Comparison of ENCODE assay signal across 10 cellular contexts in genomic region chr11:131910491-131911387, GRCh38.
DNase-seq lines count a peak whose midpoint lies in the region; ATAC-seq and TF ChIP-seq lines count a peak whose summit lies in the region.
"Had no signal": no experiment of that assay in that cellular context is flagged by ENCODE, and none has a peak within 500 bp of the region (broad histone marks: within the 10 kb centered on the region; RNA-seq: fewer than 3 reads in every experiment).

No MANE protein-coding gene starts in this region.

- no peaks in the 10 kb centered on the region for H3K27me3 ChIP-seq in Peyer's patch
- H3K27me3 ChIP-seq in rectal smooth muscle tissue (ENCODE audit: control insufficient read depth, insufficient read depth, low read length): no peaks in the 10 kb centered on the region

- no peak for ATAC-seq in GM21619 (IDR thresholded peaks at IDR 0.05; ENCODE audit: unreplicated experiment)

- H3K4me3 ChIP-seq in Peyer's patch (peak overlapping the region; percentile 9 to 48 (median 30)), rectal smooth muscle tissue (ENCODE audit: low read length) (peak overlapping the region; percentile 70)

- TF ChIP-seq CTCF in GM13976 (IDR thresholded peaks at IDR 0.05; ENCODE audit: borderline replicate concordance, control extremely low read depth, extremely low read depth, insufficient read depth, missing control alignments): no peak
- no peak for TF ChIP-seq CTCF in Peyer's patch (IDR thresholded peaks at IDR 0.05)

- intact Hi-C loops in posterior vena cava (cut with DNase I): loop anchor here in 1 of 2 donors (2.0 kb wide), 1 partner anchor 36 kb away; no protein-coding TSS in a partner anchor

- no peak for TF ChIP-seq POLR2A in Peyer's patch (IDR thresholded peaks at IDR 0.05)

- H3K4me1 ChIP-seq in Peyer's patch: peaks cover 0 to 8% (median 2%) of the 10 kb centered on the region in 4 donors
- H3K4me1 ChIP-seq in rectal smooth muscle tissue (ENCODE audit: control insufficient read depth, insufficient read depth, low read length): peaks cover 3% of the 10 kb centered on the region

- no peak overlapping the region for H3K9ac ChIP-seq in rectal smooth muscle tissue (ENCODE audit: low read length)

- H3K36me3 ChIP-seq in Peyer's patch: no peaks in the 10 kb centered on the region
- H3K36me3 ChIP-seq in rectal smooth muscle tissue (ENCODE audit: control insufficient read depth, insufficient read depth, low read length): no peaks in the 10 kb centered on the region
- H3K36me3 ChIP-seq: neutrophil had no signal

- DNase-seq in GM13976 (ENCODE audit: low spot score) (peak; percentile 42), Peyer's patch (no peak), foreskin melanocyte (peak; percentile 38), NCI-H2029 treated with DMSO at 0.1 percent for 48 hours (lab: John Stamatoyannopoulos, UW) (no peak), kidney glomerular epithelial cell (lab: John Stamatoyannopoulos, UW) (no peak), posterior vena cava (ENCODE audit: low spot score) (no peak)
- DNase-seq: activated CD4-positive, CD25-positive, alpha-beta regulatory T cell had no signal

- H3K27ac ChIP-seq in Peyer's patch: peak overlapping the region in 2 of 4 donors; percentile 62 to 73
- H3K27ac ChIP-seq in rectal smooth muscle tissue (ENCODE audit: low read depth, low read length): peak overlapping the region; percentile 64
- H3K27ac ChIP-seq: neutrophil had no signal

- in situ Hi-C loops in GM13976 (cut with MboI; ENCODE audit: low sequenced_read_pairs, unreplicated experiment): no loop called here

- H3K9me3 ChIP-seq in Peyer's patch: no peaks in the 10 kb centered on the region
- H3K9me3 ChIP-seq: neutrophil had no signal

Comparison
In these comparisons a context has a peak if more than half of its experiments do, and no peak if none do; other contexts are left out.
1. DNase-seq: peak in GM13976 (single experiment) and foreskin melanocyte (single experiment); none in Peyer's patch (0 of 3), NCI-H2029 treated with DMSO at 0.1 percent for 48 hours (single experiment), kidney glomerular epithelial cell (single experiment) and posterior vena cava (single experiment).